Comparison of ENCODE assay signal across 8 cellular contexts in the genomic region with DNA sequence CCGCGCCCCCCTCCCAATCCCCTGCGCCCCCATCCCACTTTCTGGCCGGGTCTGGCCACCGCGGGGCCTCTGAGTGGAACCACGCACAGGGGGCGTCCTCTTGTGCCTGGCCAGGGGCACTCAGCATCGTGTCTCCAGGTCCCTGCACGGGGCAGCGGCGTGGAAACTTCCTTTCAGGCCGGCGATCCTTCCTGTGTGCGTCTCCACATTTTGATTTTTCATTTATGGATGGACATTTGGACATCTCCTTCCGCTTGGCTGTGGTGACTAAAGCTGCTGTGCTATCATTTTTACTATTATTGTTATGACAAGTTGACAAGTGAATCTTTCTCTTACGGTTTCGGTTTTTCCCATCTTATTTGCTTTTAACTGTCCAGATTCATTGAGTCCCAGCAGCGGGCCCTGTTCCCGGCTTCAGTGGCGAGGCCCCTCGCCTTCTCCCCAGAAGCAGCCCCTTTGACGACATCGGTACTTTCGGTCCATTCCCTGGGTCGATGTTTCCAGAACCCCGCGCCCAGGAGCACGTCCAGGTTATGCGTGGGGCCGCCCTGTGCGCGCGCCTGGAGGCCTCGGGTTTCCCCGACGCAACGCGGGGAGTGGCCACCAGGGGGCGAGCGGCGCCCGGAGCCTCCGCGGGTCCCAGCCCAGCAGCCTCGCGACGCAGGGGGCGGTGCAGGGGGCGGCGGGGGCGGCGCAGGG. TPM values are rescaled to one million over a fixed set of nuclear protein-coding genes. Genes with fewer than 3 reads are reported as not detected.
DNase-seq lines count a peak whose midpoint lies in the region; ATAC-seq and TF ChIP-seq lines count a peak whose summit lies in the region.

No MANE protein-coding gene starts in this region.

- TF ChIP-seq CTCF in dorsolateral prefrontal cortex (IDR thresholded peaks at IDR 0.05 in 54 of 56, conservative IDR thresholded peaks at IDR 0.05 in 2 of 56; ENCODE audit: low read depth in 1 of 56, partially characterized antibody in 56 of 56): peak; percentile 57 to 91 (median 78)
- TF ChIP-seq CTCF in lower lobe of right lung (IDR thresholded peaks at IDR 0.05): peak; percentile 84

- H3K9me3 Mint-ChIP-seq in activated CD4-positive, alpha-beta memory T cell treated with anti-CD3 and anti-CD28 coated beads, Interleukin-2, amount 10 ng/mL, durations not matched to agents 7 days and 5 days: no peaks in the 10 kb centered on the region

- H3K4me1 Mint-ChIP-seq in activated CD4-positive, alpha-beta memory T cell treated with anti-CD3 and anti-CD28 coated beads, Interleukin-2, amount 10 ng/mL, durations not matched to agents 7 days and 5 days: peaks cover 38% of the 10 kb centered on the region

- H3K27me3 Mint-ChIP-seq in activated CD4-positive, alpha-beta memory T cell treated with anti-CD3 and anti-CD28 coated beads, Interleukin-2, amount 10 ng/mL, durations not matched to agents 7 days and 5 days: peaks cover 5% of the 10 kb centered on the region

- peaks cover 27% of the 10 kb centered on the region for H3K4me1 ChIP-seq in lower lobe of right lung

- DNase-seq in GM04504 (ENCODE audit: low read depth) (peak; percentile 58), NCI-H69 (lab: John Stamatoyannopoulos, UW) (peak; percentile 84), dorsolateral prefrontal cortex (peak; percentile 66 to 91 (median 82)), lower lobe of right lung (peak; percentile 89), NCI-H526 treated with DMSO at 0.1 percent for 48 hours (lab: John Stamatoyannopoulos, UW) (no peak)
- peak; percentile 86 for DNase-seq in activated CD4-positive, alpha-beta memory T cell treated with anti-CD3 and anti-CD28 coated beads, Interleukin-2, amount 10 ng/mL, durations not matched to agents 7 days and 5 days
- peak; percentile 67 to 84 (median 82) for DNase-seq in stimulated activated CD4-positive, alpha-beta T cell treated with anti-CD3 and anti-CD28 coated beads, TNF-alpha, amount 100 ng/mL, for 24 hours (ENCODE audit: low read depth in 3 of 3)

- peak overlapping the region in 54 of 59 donors; percentile 3 to 94 (median 82) for H3K27ac ChIP-seq in dorsolateral prefrontal cortex
- H3K27ac ChIP-seq in lower lobe of right lung: peak overlapping the region; percentile 65

- no peaks in the 10 kb centered on the region for H3K9me3 ChIP-seq in lower lobe of right lung

- H3K4me3 Mint-ChIP-seq in activated CD4-positive, alpha-beta memory T cell treated with anti-CD3 and anti-CD28 coated beads, Interleukin-2, amount 10 ng/mL, durations not matched to agents 7 days and 5 days: peak overlapping the region; percentile 84

- intact Hi-C loops in dorsolateral prefrontal cortex (cut with DNase I): loop anchor here (2.0 to 10.0 kb wide), 7 partner anchors 43 to 420 kb away; a partner anchor contains a TSS
- intact Hi-C loops in lower lobe of right lung (cut with DNase I): no loop called here

- H3K27me3 ChIP-seq in dorsolateral prefrontal cortex (no peaks in the 10 kb centered on the region), lower lobe of right lung (ENCODE audit: low read depth) (no peaks in the 10 kb centered on the region)

- H3K27ac Mint-ChIP-seq in activated CD4-positive, alpha-beta memory T cell treated with anti-CD3 and anti-CD28 coated beads, Interleukin-2, amount 10 ng/mL, durations not matched to agents 7 days and 5 days: peak overlapping the region; percentile 78

- POLR2A ChIA-PET in activated CD4-positive, alpha-beta memory T cell treated with anti-CD3 and anti-CD28 coated beads, Interleukin-2, amount 10 ng/mL, durations not matched to agents 7 days and 5 days (lab: Charles Lee): interaction anchor here (0.9 kb wide), 1 partner anchor 38 kb away, joined by 5 read pairs; no protein-coding TSS in a partner anchor

- H3K4me3 ChIP-seq in dorsolateral prefrontal cortex (peak overlapping the region; percentile 35 to 82 (median 65)), lower lobe of right lung (peak overlapping the region; percentile 63)

- ATAC-seq in HG02885 (IDR thresholded peaks at IDR 0.05; ENCODE audit: poor library complexity, unreplicated experiment) (peak; percentile 65), lower lobe of right lung (peak; percentile 85 to 89)

- CTCF ChIA-PET in activated CD4-positive, alpha-beta memory T cell treated with anti-CD3 and anti-CD28 coated beads, Interleukin-2, amount 10 ng/mL, durations not matched to agents 7 days and 5 days (lab: Charles Lee): interaction anchor here (0.8 to 1.0 kb wide), 2 partner anchors 11 to 43 kb away, joined by 3 read pairs; no protein-coding TSS in a partner anchor

- no peaks in the 10 kb centered on the region for H3K36me3 Mint-ChIP-seq in activated CD4-positive, alpha-beta memory T cell treated with anti-CD3 and anti-CD28 coated beads, Interleukin-2, amount 10 ng/mL, durations not matched to agents 7 days and 5 days (ENCODE audit: low read depth)

- no peaks in the 10 kb centered on the region for H3K36me3 ChIP-seq in lower lobe of right lung

RNA-seq across cellular contexts. Expression of a gene that starts 12.4 kb away (rescaled TPM):
- total RNA-seq in activated CD4-positive, alpha-beta memory T cell treated with anti-CD3 and anti-CD28 coated beads, Interleukin-2, amount 10 ng/mL, durations not matched to agents 7 days and 5 days: 10 to 100 TPM; 30.0 to 31.2 TPM
- total RNA-seq in dorsolateral prefrontal cortex (10 to 100 TPM; 13.2 to 83.6 (median 28.1) TPM), lower lobe of right lung (50.7 TPM)
